ENCODE assay signal across 8 cellular contexts in the genomic region with DNA sequence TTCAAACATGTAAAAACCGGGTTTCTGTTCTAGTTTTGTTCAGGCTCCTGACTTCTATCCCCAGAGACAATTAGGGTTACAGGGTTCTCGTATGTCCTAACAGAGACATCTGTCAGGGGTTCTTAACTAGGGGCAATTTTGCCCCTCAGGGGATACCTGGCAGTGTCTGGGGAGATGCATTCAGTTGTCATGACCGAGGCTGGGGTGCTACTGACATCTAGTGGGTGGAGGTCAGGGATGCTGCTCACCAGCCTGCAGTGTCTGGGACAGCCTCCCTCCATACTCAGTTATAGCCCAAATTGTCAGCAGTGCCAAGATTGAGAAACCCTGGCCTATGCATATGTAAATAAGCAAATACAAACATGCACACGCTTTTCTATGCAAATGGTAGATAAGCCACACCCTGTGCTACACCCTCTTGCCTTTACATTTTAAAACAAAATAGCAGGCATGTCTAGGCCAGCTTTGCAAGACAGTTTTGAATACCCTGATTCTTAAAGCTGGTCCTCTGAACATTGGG. TPM values are rescaled to one million over a fixed set of nuclear protein-coding genes. Genes with fewer than 3 reads are reported as not detected.
A peak's percentile ranks its signal among the peaks of the same experiment; 100 is the strongest.
DNase-seq lines count a peak whose midpoint lies in the region; ATAC-seq and TF ChIP-seq lines count a peak whose summit lies in the region.

No MANE protein-coding gene starts in this region.

- no peak overlapping the region for H3K27ac ChIP-seq in SU-DHL-6 (ENCODE audit: low read depth, low read length)
- H3K27ac ChIP-seq in thyroid gland = no peak overlapping the region

- no peaks in the 10 kb centered on the region for H3K9me2 ChIP-seq in SU-DHL-6 (replicated peaks; ENCODE audit: insufficient read depth, low read length)

- H3K36me3 ChIP-seq in GM06990 (ENCODE audit: control insufficient read depth, insufficient read depth, low read length) = peaks cover 15% of the 10 kb centered on the region
- H3K36me3 ChIP-seq in SU-DHL-6 (ENCODE audit: low read length) = no peaks in the 10 kb centered on the region
- peaks cover 12 to 25% of the 10 kb centered on the region in 2 donors for H3K36me3 ChIP-seq in thyroid gland

- H4K20me1 ChIP-seq in SU-DHL-6 (ENCODE audit: low read depth, low read length) = no peaks in the 10 kb centered on the region

- TF ChIP-seq POLR2A in thyroid gland (IDR thresholded peaks at IDR 0.05) = no peak

- H3K4me2 ChIP-seq in SU-DHL-6 (ENCODE audit: low read depth, low read length, poor library complexity, severe bottlenecking) = no peak overlapping the region

- H3K9ac ChIP-seq in SU-DHL-6 (ENCODE audit: low read length) = no peak overlapping the region

- intact Hi-C loops in thyroid gland (cut with DNase I) = no loop called here

- WGBS in thyroid gland, 2 donors = 88 to 94% methylated on average over 4 of the region's 4 CpGs

- DNase-seq in GM06990 (ENCODE audit: extremely low read depth, insufficient read length) (peak; percentile 52), fibroblast of gingiva (ENCODE audit: low read depth) (peak; percentile 67), thyroid gland (no peak), NCI-H774 (lab: John Stamatoyannopoulos, UW) (no peak), DMS153 treated with DMSO at 0.1 percent for 48 hours (lab: John Stamatoyannopoulos, UW; ENCODE audit: unreplicated experiment) (no peak)

- H3F3A ChIP-seq in SU-DHL-6 (ENCODE audit: insufficient read depth) = no peaks in the 10 kb centered on the region; the same call in 1 of the 2 replicates

- H3K27me3 ChIP-seq in GM06990 (replicated peaks; ENCODE audit: control insufficient read depth, insufficient read depth, low read length) = no peaks in the 10 kb centered on the region
- H3K27me3 ChIP-seq in SU-DHL-6 (ENCODE audit: low read length) = no peaks in the 10 kb centered on the region
- no peaks in the 10 kb centered on the region for H3K27me3 ChIP-seq in thyroid gland

- peak overlapping the region; percentile 22; the same call in 1 of the 2 replicates for H3K4me3 ChIP-seq in GM06990 (replicated peaks; ENCODE audit: low read depth, low read length)
- H3K4me3 ChIP-seq in SU-DHL-6 (ENCODE audit: insufficient read depth, low read length, poor library complexity, severe bottlenecking) = no peak overlapping the region
- no peak overlapping the region for H3K4me3 ChIP-seq in thyroid gland (replicated peaks in 1 of 3)

- H2AFZ ChIP-seq in SU-DHL-6 (ENCODE audit: low read depth, low read length, severe bottlenecking) = peak overlapping the region; percentile 65

- TF ChIP-seq CTCF in GM06990 (IDR thresholded peaks at IDR 0.05; ENCODE audit: insufficient read depth, low read length, poor library complexity, severe bottlenecking) (peak; percentile 82), SU-DHL-6 (IDR thresholded peaks at IDR 0.05; ENCODE audit: insufficient read depth, low read length, poor library complexity, severe bottlenecking) (peak; percentile 50), thyroid gland (IDR thresholded peaks at IDR 0.05) (peak in 1 of 6 experiments; percentile 17)

- ATAC-seq in GM19455 (IDR thresholded peaks at IDR 0.05; ENCODE audit: unreplicated experiment) (peak; percentile 67), HG03439 (IDR thresholded peaks at IDR 0.05; ENCODE audit: unreplicated experiment) (peak; percentile 69)

- no peaks in the 10 kb centered on the region for H3K9me3 ChIP-seq in SU-DHL-6 (ENCODE audit: insufficient read depth, low read length)
- H3K9me3 ChIP-seq in thyroid gland = no peaks in the 10 kb centered on the region

- H3K79me2 ChIP-seq in SU-DHL-6 (ENCODE audit: insufficient read depth, low read length) = no peaks in the 10 kb centered on the region

- H3K4me1 ChIP-seq in thyroid gland = peaks cover 0 to 9% of the 10 kb centered on the region in 2 donors

RNA-seq across cellular contexts. Expression of a gene that starts 37.4 kb away (rescaled TPM):
- 10 to 100 TPM; 29.5 to 58.8 (median 48.4) TPM for total RNA-seq in thyroid gland

RNA-seq across cellular contexts. Expression of a gene that starts 39.5 kb away (rescaled TPM):
- 10 to 100 TPM; 66.5 to 89.2 (median 74.6) TPM for total RNA-seq in thyroid gland

Comparison
In these comparisons a context has a peak if more than half of its experiments do, and no peak if none do; other contexts are left out.
1. DNase-seq: peak in GM06990 (single experiment) and fibroblast of gingiva (single experiment); none in thyroid gland (0 of 2), NCI-H774 (single experiment) and DMS153 treated with DMSO at 0.1 percent for 48 hours (single experiment).